In genomic region chr10:63700209-63700934, GRCh38 we compare ENCODE assay signal across 1 cellular context.
TF ChIP-seq lines count a peak whose summit lies in the region.

No MANE protein-coding gene starts in this region.

TF ChIP-seq in H1, 55 proteins besides CTCF, POLR2A, EP300 and RAD21 (continued from another document):
- TF ChIP-seq HDAC2 (IDR thresholded peaks at IDR 0.05; ENCODE audit: borderline replicate concordance in 1 of 2, low read depth in 2 of 2, low read length in 2 of 2), result no peak
- TF ChIP-seq, protein P1, sequence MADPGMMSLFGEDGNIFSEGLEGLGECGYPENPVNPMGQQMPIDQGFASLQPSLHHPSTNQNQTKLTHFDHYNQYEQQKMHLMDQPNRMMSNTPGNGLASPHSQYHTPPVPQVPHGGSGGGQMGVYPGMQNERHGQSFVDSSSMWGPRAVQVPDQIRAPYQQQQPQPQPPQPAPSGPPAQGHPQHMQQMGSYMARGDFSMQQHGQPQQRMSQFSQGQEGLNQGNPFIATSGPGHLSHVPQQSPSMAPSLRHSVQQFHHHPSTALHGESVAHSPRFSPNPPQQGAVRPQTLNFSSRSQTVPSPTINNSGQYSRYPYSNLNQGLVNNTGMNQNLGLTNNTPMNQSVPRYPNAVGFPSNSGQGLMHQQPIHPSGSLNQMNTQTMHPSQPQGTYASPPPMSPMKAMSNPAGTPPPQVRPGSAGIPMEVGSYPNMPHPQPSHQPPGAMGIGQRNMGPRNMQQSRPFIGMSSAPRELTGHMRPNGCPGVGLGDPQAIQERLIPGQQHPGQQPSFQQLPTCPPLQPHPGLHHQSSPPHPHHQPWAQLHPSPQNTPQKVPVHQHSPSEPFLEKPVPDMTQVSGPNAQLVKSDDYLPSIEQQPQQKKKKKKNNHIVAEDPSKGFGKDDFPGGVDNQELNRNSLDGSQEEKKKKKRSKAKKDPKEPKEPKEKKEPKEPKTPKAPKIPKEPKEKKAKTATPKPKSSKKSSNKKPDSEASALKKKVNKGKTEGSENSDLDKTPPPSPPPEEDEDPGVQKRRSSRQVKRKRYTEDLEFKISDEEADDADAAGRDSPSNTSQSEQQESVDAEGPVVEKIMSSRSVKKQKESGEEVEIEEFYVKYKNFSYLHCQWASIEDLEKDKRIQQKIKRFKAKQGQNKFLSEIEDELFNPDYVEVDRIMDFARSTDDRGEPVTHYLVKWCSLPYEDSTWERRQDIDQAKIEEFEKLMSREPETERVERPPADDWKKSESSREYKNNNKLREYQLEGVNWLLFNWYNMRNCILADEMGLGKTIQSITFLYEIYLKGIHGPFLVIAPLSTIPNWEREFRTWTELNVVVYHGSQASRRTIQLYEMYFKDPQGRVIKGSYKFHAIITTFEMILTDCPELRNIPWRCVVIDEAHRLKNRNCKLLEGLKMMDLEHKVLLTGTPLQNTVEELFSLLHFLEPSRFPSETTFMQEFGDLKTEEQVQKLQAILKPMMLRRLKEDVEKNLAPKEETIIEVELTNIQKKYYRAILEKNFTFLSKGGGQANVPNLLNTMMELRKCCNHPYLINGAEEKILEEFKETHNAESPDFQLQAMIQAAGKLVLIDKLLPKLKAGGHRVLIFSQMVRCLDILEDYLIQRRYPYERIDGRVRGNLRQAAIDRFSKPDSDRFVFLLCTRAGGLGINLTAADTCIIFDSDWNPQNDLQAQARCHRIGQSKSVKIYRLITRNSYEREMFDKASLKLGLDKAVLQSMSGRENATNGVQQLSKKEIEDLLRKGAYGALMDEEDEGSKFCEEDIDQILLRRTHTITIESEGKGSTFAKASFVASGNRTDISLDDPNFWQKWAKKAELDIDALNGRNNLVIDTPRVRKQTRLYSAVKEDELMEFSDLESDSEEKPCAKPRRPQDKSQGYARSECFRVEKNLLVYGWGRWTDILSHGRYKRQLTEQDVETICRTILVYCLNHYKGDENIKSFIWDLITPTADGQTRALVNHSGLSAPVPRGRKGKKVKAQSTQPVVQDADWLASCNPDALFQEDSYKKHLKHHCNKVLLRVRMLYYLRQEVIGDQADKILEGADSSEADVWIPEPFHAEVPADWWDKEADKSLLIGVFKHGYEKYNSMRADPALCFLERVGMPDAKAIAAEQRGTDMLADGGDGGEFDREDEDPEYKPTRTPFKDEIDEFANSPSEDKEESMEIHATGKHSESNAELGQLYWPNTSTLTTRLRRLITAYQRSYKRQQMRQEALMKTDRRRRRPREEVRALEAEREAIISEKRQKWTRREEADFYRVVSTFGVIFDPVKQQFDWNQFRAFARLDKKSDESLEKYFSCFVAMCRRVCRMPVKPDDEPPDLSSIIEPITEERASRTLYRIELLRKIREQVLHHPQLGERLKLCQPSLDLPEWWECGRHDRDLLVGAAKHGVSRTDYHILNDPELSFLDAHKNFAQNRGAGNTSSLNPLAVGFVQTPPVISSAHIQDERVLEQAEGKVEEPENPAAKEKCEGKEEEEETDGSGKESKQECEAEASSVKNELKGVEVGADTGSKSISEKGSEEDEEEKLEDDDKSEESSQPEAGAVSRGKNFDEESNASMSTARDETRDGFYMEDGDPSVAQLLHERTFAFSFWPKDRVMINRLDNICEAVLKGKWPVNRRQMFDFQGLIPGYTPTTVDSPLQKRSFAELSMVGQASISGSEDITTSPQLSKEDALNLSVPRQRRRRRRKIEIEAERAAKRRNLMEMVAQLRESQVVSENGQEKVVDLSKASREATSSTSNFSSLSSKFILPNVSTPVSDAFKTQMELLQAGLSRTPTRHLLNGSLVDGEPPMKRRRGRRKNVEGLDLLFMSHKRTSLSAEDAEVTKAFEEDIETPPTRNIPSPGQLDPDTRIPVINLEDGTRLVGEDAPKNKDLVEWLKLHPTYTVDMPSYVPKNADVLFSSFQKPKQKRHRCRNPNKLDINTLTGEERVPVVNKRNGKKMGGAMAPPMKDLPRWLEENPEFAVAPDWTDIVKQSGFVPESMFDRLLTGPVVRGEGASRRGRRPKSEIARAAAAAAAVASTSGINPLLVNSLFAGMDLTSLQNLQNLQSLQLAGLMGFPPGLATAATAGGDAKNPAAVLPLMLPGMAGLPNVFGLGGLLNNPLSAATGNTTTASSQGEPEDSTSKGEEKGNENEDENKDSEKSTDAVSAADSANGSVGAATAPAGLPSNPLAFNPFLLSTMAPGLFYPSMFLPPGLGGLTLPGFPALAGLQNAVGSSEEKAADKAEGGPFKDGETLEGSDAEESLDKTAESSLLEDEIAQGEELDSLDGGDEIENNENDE (IDR thresholded peaks at IDR 0.05; ENCODE audit: insufficient replicate concordance, low read length), result no peak
